Comparison of ENCODE assay signal across 17 cellular contexts in the genomic region with DNA sequence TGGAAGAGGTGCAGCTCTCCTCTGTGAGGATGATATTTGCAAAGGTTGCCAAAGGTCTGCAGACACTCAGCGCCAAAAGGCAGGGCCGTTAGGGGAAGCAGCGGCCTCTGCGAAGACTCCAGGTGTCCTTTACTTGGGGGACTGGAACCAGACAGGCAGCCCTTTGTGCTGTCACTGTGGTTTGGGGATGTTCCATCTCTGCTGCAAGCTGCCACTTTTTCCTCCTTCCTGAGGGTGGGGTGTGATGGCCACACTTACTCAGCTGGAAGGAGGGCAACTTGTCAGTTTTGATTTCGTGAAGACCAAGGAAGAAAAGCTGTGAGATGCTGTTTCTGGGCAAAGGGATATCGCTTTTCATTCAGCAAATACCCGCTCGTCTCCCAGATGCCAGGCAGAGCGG.
"Had no signal": no experiment of that assay in that cellular context is flagged by ENCODE, and none has a peak within 500 bp of the region (broad histone marks: within the 10 kb centered on the region; RNA-seq: fewer than 3 reads in every experiment).

No MANE protein-coding gene starts in this region.

- H3K4me1 ChIP-seq: gastrocnemius medialis, stomach, testis, upper lobe of left lung had no signal

- DNase-seq: activated CD4-positive, alpha-beta T cell treated with anti-CD3 and anti-CD28 coated beads, Interleukin-2, amount 10 ng/mL, durations not matched to agents 24 days and 14 days; activated CD4-positive, CD25-positive, alpha-beta regulatory T cell; activated CD8-positive, alpha-beta memory T cell treated with anti-CD3 and anti-CD28 coated beads, Interleukin-2, amount 50 U/mL, for 48 hours; activated gamma-delta T cell treated with Interleukin-2 at 50 U/mL for 16 hours; activated T-cell treated with anti-CD3 and anti-CD28 coated beads, Interleukin-2, amount 50 U/mL, for 72 hours; amniotic stem cell; caudate nucleus; erythroblast; gastrocnemius medialis; heart left ventricle; islet precursor cell; midbrain; stimulated activated CD4-positive, alpha-beta T cell treated with anti-CD3 and anti-CD28 coated beads, Interleukin-12 subunit alpha, Interleukin-12 subunit beta, amount 100 ng/mL, for 4 hours; stimulated activated CD4-positive, alpha-beta T cell treated with anti-CD3 and anti-CD28 coated beads, Interleukin-2, amount 100 ng/mL, for 24 hours; stomach; testis; upper lobe of left lung had no signal

- H3K9me3 ChIP-seq: gastrocnemius medialis, testis had no signal

- H3K27ac ChIP-seq: gastrocnemius medialis, heart left ventricle, stomach, testis, upper lobe of left lung had no signal

- H3K27me3 ChIP-seq: testis, upper lobe of left lung had no signal

- H3K36me3 ChIP-seq: gastrocnemius medialis, heart left ventricle, stomach, upper lobe of left lung had no signal

- ATAC-seq: activated T-cell treated with anti-CD3 and anti-CD28 coated beads, Interleukin-2, amount 50 U/mL, for 72 hours; gastrocnemius medialis; heart left ventricle had no signal

- H3K4me3 ChIP-seq: gastrocnemius medialis, heart left ventricle, stomach, testis, upper lobe of left lung had no signal
